28 cellular contexts compared by ENCODE assay signal in the genomic region with DNA sequence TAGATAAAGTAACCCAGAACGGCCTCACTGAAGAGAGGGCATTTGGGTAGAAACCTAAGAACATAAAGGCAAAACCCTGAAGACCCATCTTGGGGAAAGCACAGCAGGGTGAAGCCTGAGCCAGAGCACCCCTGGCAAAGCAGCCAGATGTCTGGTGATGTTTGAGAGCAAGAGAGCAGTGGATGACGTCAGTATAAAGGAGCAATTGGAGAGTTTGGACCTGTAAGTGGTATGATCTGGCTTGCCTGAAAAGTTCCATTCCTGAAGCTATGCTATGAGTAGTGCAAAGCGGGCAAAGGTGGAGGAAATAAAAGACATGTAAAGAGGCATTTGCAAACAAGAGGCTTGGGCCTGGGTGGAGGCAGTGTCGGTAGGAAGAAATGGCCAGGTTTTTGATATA.
"Had no signal": no experiment of that assay in that cellular context is flagged by ENCODE, and none has a peak within 500 bp of the region (broad histone marks: within the 10 kb centered on the region; RNA-seq: fewer than 3 reads in every experiment).

No MANE protein-coding gene starts in this region.

- H3K27ac ChIP-seq: ascending aorta, VCaP had no signal

- H3K36me3 ChIP-seq: ascending aorta had no signal

- DNase-seq: activated B cell treated with CpG ODN at 0.5 μM for 24 hours; activated CD4-positive, alpha-beta memory T cell treated with anti-CD3 and anti-CD28 coated beads, Interleukin-2, amount 10 ng/mL, durations not matched to agents 7 days and 5 days; activated CD4-positive, alpha-beta T cell treated with anti-CD3 and anti-CD28 coated beads for 1 hour; activated CD4-positive, alpha-beta T cell treated with anti-CD3 and anti-CD28 coated beads for 36 hours; activated CD4-positive, alpha-beta T cell treated with anti-CD3 and anti-CD28 coated beads for 48 hours; activated CD4-positive, alpha-beta T cell treated with anti-CD3 and anti-CD28 coated beads, Interleukin-2, amount 10 ng/mL, durations not matched to agents 7 days and 5 days; activated CD4-positive, alpha-beta T cell treated with anti-CD3 and anti-CD28 coated beads, Interleukin-2, amount 50 U/mL, for 48 hours; activated CD8-positive, alpha-beta memory T cell treated with anti-CD3 and anti-CD28 coated beads for 24 hours; activated CD8-positive, alpha-beta memory T cell treated with anti-CD3 and anti-CD28 coated beads, Interleukin-2, amount 10 ng/mL, durations not matched to agents 7 days and 5 days; activated CD8-positive, alpha-beta memory T cell treated with anti-CD3 and anti-CD28 coated beads, Interleukin-2, amount 50 U/mL, for 48 hours; activated CD8-positive, alpha-beta T cell treated with anti-CD3 and anti-CD28 coated beads, Interleukin-2, amount 10 ng/mL, durations not matched to agents 7 days and 5 days; activated effector memory CD4-positive, alpha-beta T cell treated with Interleukin-2 at 50 U/mL for 16 hours; activated gamma-delta T cell; activated naive CD4-positive, alpha-beta T cell treated with anti-CD3 and anti-CD28 coated beads, Interleukin-2, amount 10 ng/mL, durations not matched to agents 7 days and 5 days; activated naive CD4-positive, alpha-beta T cell treated with Interleukin-2 at 50 U/mL for 16 hours; activated naive CD8-positive, alpha-beta T cell treated with anti-CD3 and anti-CD28 coated beads, Interleukin-2, amount 10 ng/mL, durations not matched to agents 7 days and 5 days; activated naive CD8-positive, alpha-beta T cell treated with anti-CD3 and anti-CD28 coated beads, Interleukin-2, amount 50 U/mL, for 24 hours; activated T-cell treated with anti-CD3 and anti-CD28 coated beads, Interleukin-2, amount 50 U/mL, for 24 hours; activated T-cell treated with anti-CD3 and anti-CD28 coated beads, Interleukin-2, amount 50 U/mL, for 48 hours; amygdala; anterior cingulate cortex; central memory CD4-positive, alpha-beta T cell; T-helper 2 cell; T-helper 9 cell had no signal

- H3K4me1 ChIP-seq: ascending aorta had no signal

- H3K9me3 ChIP-seq: ascending aorta had no signal

- H3K27me3 ChIP-seq: ascending aorta had no signal

- ATAC-seq: activated CD4-positive, alpha-beta T cell treated with anti-CD3 and anti-CD28 coated beads for 36 hours; activated CD8-positive, alpha-beta memory T cell treated with anti-CD3 and anti-CD28 coated beads, Interleukin-2, amount 10 ng/mL, durations not matched to agents 7 days and 5 days; activated CD8-positive, alpha-beta T cell treated with anti-CD3 and anti-CD28 coated beads, Interleukin-2, amount 10 ng/mL, durations not matched to agents 7 days and 5 days; activated naive CD8-positive, alpha-beta T cell treated with anti-CD3 and anti-CD28 coated beads, Interleukin-2, amount 50 U/mL, for 24 hours had no signal

- FAIRE-seq: colon, TTC549 had no signal

- H3K4me3 ChIP-seq: ascending aorta had no signal
